1 cellular context compared by ENCODE assay signal in the genomic region with DNA sequence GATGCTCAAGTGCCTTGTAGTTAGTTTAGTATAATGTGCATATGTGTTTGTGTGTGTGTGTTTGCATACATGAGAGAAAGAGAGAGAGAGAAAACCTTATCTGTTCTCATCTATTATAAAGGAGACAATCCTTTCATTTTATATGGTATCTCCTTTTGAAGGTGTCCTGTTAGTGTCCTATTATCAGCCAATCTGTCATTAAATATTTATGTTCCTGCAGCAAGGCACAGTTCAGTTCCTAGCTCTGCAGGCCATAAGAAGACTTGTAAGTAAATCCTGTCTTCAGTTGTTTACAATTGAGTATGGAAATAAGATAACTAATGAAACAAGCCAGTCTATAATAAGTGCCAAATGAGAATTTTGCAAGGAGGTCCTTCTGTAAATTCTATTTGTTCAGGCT.
TF ChIP-seq lines count a peak whose summit lies in the region.

No MANE protein-coding gene starts in this region.

TF ChIP-seq in K562, 482 proteins besides CTCF, POLR2A, EP300 and RAD21:
- no peak for TF ChIP-seq NFIC (IDR thresholded peaks at IDR 0.05)
- TF ChIP-seq, protein P1, sequence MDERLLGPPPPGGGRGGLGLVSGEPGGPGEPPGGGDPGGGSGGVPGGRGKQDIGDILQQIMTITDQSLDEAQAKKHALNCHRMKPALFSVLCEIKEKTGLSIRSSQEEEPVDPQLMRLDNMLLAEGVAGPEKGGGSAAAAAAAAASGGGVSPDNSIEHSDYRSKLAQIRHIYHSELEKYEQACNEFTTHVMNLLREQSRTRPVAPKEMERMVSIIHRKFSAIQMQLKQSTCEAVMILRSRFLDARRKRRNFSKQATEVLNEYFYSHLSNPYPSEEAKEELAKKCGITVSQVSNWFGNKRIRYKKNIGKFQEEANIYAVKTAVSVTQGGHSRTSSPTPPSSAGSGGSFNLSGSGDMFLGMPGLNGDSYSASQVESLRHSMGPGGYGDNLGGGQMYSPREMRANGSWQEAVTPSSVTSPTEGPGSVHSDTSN (CRISPR knock-in tag; IDR thresholded peaks at IDR 0.05; ENCODE audit: low read depth): no peak
- TF ChIP-seq, protein P1 (tag; conservative IDR thresholded peaks at IDR 0.05; ENCODE audit: low read depth): peak; percentile 35; the same call in 1 of the 2 replicates
TF ChIP-seq in K562: peak in this region for 1.
